Comparison of ENCODE assay signal across 20 cellular contexts in the genomic region with DNA sequence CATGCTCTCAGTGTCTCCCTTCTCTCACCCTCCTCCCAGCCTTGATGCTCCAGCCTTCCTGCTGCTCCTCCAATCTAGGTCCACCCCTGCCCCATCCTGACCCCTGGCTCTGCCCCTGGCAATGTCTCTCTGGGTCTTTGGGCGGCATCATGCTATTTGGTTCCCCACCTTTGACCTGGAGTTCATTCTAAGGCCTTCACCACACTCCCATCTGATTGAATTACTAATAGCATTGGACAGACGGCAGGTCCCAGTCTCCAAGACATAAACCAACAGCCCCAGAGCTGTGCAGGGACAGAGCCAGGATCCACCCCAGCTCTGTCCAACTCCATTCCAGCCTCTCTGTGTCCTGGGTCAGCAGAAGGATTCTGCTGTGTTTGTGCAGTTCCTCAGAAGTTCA. TPM values are rescaled to one million over a fixed set of nuclear protein-coding genes. Genes with fewer than 3 reads are reported as not detected.
"Had no signal": no experiment of that assay in that cellular context is flagged by ENCODE, and none has a peak within 500 bp of the region (broad histone marks: within the 10 kb centered on the region; RNA-seq: fewer than 3 reads in every experiment).

No MANE protein-coding gene starts in this region.

- H3K36me3 Mint-ChIP-seq: activated naive CD4-positive, alpha-beta T cell treated with anti-CD3 and anti-CD28 coated beads, Interleukin-2, amount 50 U/mL, for 72 hours had no signal

- DNase-seq: activated CD4-positive, CD25-positive, alpha-beta regulatory T cell; activated CD4-positive, CD25-positive, alpha-beta regulatory T cell treated with anti-CD3 and anti-CD28 coated beads, Interleukin-2, amount 50 U/mL, for 72 hours; cortex of kidney; effector CD4-positive, alpha-beta T cell; esophagus squamous epithelium had no signal

- H3K27ac Mint-ChIP-seq: activated CD4-positive, alpha-beta T cell treated with anti-CD3 and anti-CD28 coated beads, Interleukin-2, amount 10 ng/mL, durations not matched to agents 7 days and 5 days; activated CD8-positive, alpha-beta T cell treated with anti-CD3 and anti-CD28 coated beads for 36 hours; activated naive CD4-positive, alpha-beta T cell treated with anti-CD3 and anti-CD28 coated beads for 36 hours; activated naive CD4-positive, alpha-beta T cell treated with anti-CD3 and anti-CD28 coated beads, Interleukin-2, amount 50 U/mL, for 72 hours; activated naive CD8-positive, alpha-beta T cell treated with anti-CD3 and anti-CD28 coated beads, Interleukin-2, amount 10 ng/mL, durations not matched to agents 7 days and 5 days; activated T-helper 2 cell treated with anti-CD3 and anti-CD28 coated beads, Interferon-gamma antibody, Interleukin-2, Interleukin-4, amounts not matched to agents 10 μg/mL and 5 μg/mL and 100 μg/mL, durations not matched to agents 14 hours and 24 hours and 36 hours; effector memory CD8-positive, alpha-beta T cell had no signal

- H3K27me3 ChIP-seq: ascending aorta, brain microvascular endothelial cell, esophagus squamous epithelium, gastroesophageal sphincter had no signal

- H3K4me3 Mint-ChIP-seq: activated CD4-positive, alpha-beta T cell treated with anti-CD3 and anti-CD28 coated beads, Interleukin-2, amount 10 ng/mL, durations not matched to agents 7 days and 5 days; activated CD8-positive, alpha-beta T cell treated with anti-CD3 and anti-CD28 coated beads for 36 hours; activated naive CD4-positive, alpha-beta T cell treated with anti-CD3 and anti-CD28 coated beads for 36 hours; activated naive CD8-positive, alpha-beta T cell treated with anti-CD3 and anti-CD28 coated beads, Interleukin-2, amount 10 ng/mL, durations not matched to agents 7 days and 5 days; activated T-cell treated with anti-CD3 and anti-CD28 coated beads, Interleukin-2, amount 50 U/mL, for 4 hours; central memory CD8-positive, alpha-beta T cell; effector memory CD8-positive, alpha-beta T cell had no signal

- H3K27ac ChIP-seq: ascending aorta, brain microvascular endothelial cell, epithelial cell of prostate, esophagus squamous epithelium, gastroesophageal sphincter had no signal

- H3K4me1 Mint-ChIP-seq: central memory CD8-positive, alpha-beta T cell had no signal

- H3K9me3 ChIP-seq: ascending aorta, esophagus squamous epithelium, gastroesophageal sphincter had no signal

- H3K9me3 Mint-ChIP-seq: activated CD4-positive, alpha-beta T cell treated with anti-CD3 and anti-CD28 coated beads, Interleukin-2, amount 10 ng/mL, durations not matched to agents 7 days and 5 days; activated CD8-positive, alpha-beta T cell treated with anti-CD3 and anti-CD28 coated beads for 36 hours; activated naive CD4-positive, alpha-beta T cell treated with anti-CD3 and anti-CD28 coated beads for 36 hours; activated naive CD4-positive, alpha-beta T cell treated with anti-CD3 and anti-CD28 coated beads, Interleukin-2, amount 50 U/mL, for 72 hours; activated naive CD8-positive, alpha-beta T cell treated with anti-CD3 and anti-CD28 coated beads, Interleukin-2, amount 10 ng/mL, durations not matched to agents 7 days and 5 days; activated T-cell treated with anti-CD3 and anti-CD28 coated beads, Interleukin-2, amount 50 U/mL, for 4 hours; activated T-helper 2 cell treated with anti-CD3 and anti-CD28 coated beads, Interferon-gamma antibody, Interleukin-2, Interleukin-4, amounts not matched to agents 10 μg/mL and 5 μg/mL and 100 μg/mL, durations not matched to agents 14 hours and 24 hours and 36 hours; central memory CD8-positive, alpha-beta T cell; effector memory CD8-positive, alpha-beta T cell had no signal

- H3K4me3 ChIP-seq: ascending aorta, esophagus squamous epithelium, gastroesophageal sphincter had no signal

- H3K4me1 ChIP-seq: ascending aorta had no signal

- H3K27me3 Mint-ChIP-seq: activated CD8-positive, alpha-beta T cell treated with anti-CD3 and anti-CD28 coated beads for 36 hours; activated naive CD8-positive, alpha-beta T cell treated with anti-CD3 and anti-CD28 coated beads, Interleukin-2, amount 10 ng/mL, durations not matched to agents 7 days and 5 days had no signal

- H3K36me3 ChIP-seq: ascending aorta, brain microvascular endothelial cell, esophagus squamous epithelium, gastroesophageal sphincter had no signal

RNA-seq across cellular contexts. Expression of gene APOL4, which starts 7.2 kb away (rescaled TPM):
- total RNA-seq: ascending aorta, fibroblast of villous mesenchyme had no signal

RNA-seq across cellular contexts. Expression of gene APOL3, which starts 33.8 kb away (rescaled TPM):
- total RNA-seq: bronchial epithelial cell had no signal
